8 cellular contexts compared by ENCODE assay signal in genomic region chr7:1123721-1124120, GRCh38. TPM values are rescaled to one million over a fixed set of nuclear protein-coding genes. Genes with fewer than 3 reads are reported as not detected.
DNase-seq lines count a peak whose midpoint lies in the region; ATAC-seq and TF ChIP-seq lines count a peak whose summit lies in the region.
"Had no signal": no experiment of that assay in that cellular context is flagged by ENCODE, and none has a peak within 500 bp of the region (broad histone marks: within the 10 kb centered on the region; RNA-seq: fewer than 3 reads in every experiment).

No MANE protein-coding gene starts in this region.

- ATAC-seq in lung (ENCODE audit: insufficient read depth, low FRiP score) (peak; percentile 78), GM18498 (IDR thresholded peaks at IDR 0.05; ENCODE audit: unreplicated experiment) (no peak)
- no peak for ATAC-seq in activated CD8-positive, alpha-beta memory T cell treated with anti-CD3 and anti-CD28 coated beads, Interleukin-2, amount 10 ng/mL, durations not matched to agents 7 days and 5 days

- H3K27me3 Mint-ChIP-seq in activated CD8-positive, alpha-beta memory T cell treated with anti-CD3 and anti-CD28 coated beads, Interleukin-2, amount 10 ng/mL, durations not matched to agents 7 days and 5 days, result no peaks in the 10 kb centered on the region
- H3K27me3 Mint-ChIP-seq: activated CD4-positive, alpha-beta memory T cell treated with anti-CD3 and anti-CD28 coated beads for 36 hours had no signal

- 46 to 59% methylated on average over 17 of the region's 17 CpGs for WGBS in lung, 2 donors

- H3K36me3 ChIP-seq in lung (ENCODE audit: control insufficient read depth in 2 of 2, insufficient read depth in 2 of 2, low read length in 2 of 2) (peaks cover 0 to 3% of the 10 kb centered on the region in 2 donors), tibial artery (peaks cover 0 to 6% (median 0%) of the 10 kb centered on the region in 3 donors)

- no peaks in the 10 kb centered on the region for H3K9me3 Mint-ChIP-seq in activated CD8-positive, alpha-beta memory T cell treated with anti-CD3 and anti-CD28 coated beads, Interleukin-2, amount 10 ng/mL, durations not matched to agents 7 days and 5 days (ENCODE audit: low read depth)
- H3K9me3 Mint-ChIP-seq: activated CD4-positive, alpha-beta memory T cell treated with anti-CD3 and anti-CD28 coated beads for 36 hours had no signal

- TF ChIP-seq POLR2A in erythroblast (IDR thresholded peaks at IDR 0.05; ENCODE audit: low read length), result no peak

- TF ChIP-seq CTCF in epithelial cell of proximal tubule (conservative IDR thresholded peaks at IDR 0.05; ENCODE audit: low read depth, low read length) (peak; percentile 63), lung (IDR thresholded peaks at IDR 0.05; ENCODE audit: control extremely low read depth, extremely low read depth) (peak; percentile 29), tibial artery (IDR thresholded peaks at IDR 0.05) (peak; percentile 69 to 83)

- H3K9me3 ChIP-seq in lung (ENCODE audit: control insufficient read depth in 2 of 2, insufficient read depth in 1 of 2, low read length in 1 of 2) (no peaks in the 10 kb centered on the region), tibial artery (no peaks in the 10 kb centered on the region)

- H3K27me3 ChIP-seq in lung (ENCODE audit: control insufficient read depth, insufficient read depth), result no peaks in the 10 kb centered on the region
- no peaks in the 10 kb centered on the region for H3K27me3 ChIP-seq in tibial artery

- CTCF ChIA-PET in activated CD8-positive, alpha-beta memory T cell treated with anti-CD3 and anti-CD28 coated beads, Interleukin-2, amount 10 ng/mL, durations not matched to agents 7 days and 5 days (lab: Charles Lee), result no interaction called here

- intact Hi-C loops in tibial artery (cut with DNase I; ENCODE audit: low total_unique reads), result loop anchor here (5.0 kb wide), 1 partner anchor 36 kb away; the partner anchor contains the start of gene GPER1

- DNase-seq in NCI-H2227 treated with DMSO at 0.1 percent for 48 hours (lab: John Stamatoyannopoulos, UW) (peak; percentile 26), epithelial cell of proximal tubule (ENCODE audit: low read depth) (no peak), lung (ENCODE audit: low spot score) (no peak), tibial artery (peak; percentile 89 to 97), erythroblast (lab: John Stamatoyannopoulos, UW) (no peak)
- no peak for DNase-seq in activated CD8-positive, alpha-beta memory T cell treated with anti-CD3 and anti-CD28 coated beads, Interleukin-2, amount 10 ng/mL, durations not matched to agents 7 days and 5 days
- DNase-seq: activated CD4-positive, alpha-beta memory T cell treated with anti-CD3 and anti-CD28 coated beads for 36 hours had no signal

- H3K27ac Mint-ChIP-seq in activated CD8-positive, alpha-beta memory T cell treated with anti-CD3 and anti-CD28 coated beads, Interleukin-2, amount 10 ng/mL, durations not matched to agents 7 days and 5 days, result no peak overlapping the region
- H3K27ac Mint-ChIP-seq: activated CD4-positive, alpha-beta memory T cell treated with anti-CD3 and anti-CD28 coated beads for 36 hours had no signal

- H3K4me1 Mint-ChIP-seq in activated CD8-positive, alpha-beta memory T cell treated with anti-CD3 and anti-CD28 coated beads, Interleukin-2, amount 10 ng/mL, durations not matched to agents 7 days and 5 days, result no peaks in the 10 kb centered on the region

- no peak overlapping the region for H3K4me3 ChIP-seq in epithelial cell of proximal tubule (ENCODE audit: low read depth, low read length)
- H3K4me3 ChIP-seq in lung, result no peak overlapping the region
- H3K4me3 ChIP-seq in tibial artery, result peak overlapping the region; percentile 38 to 45

- peaks cover 5% of the 10 kb centered on the region for H3K36me3 Mint-ChIP-seq in activated CD8-positive, alpha-beta memory T cell treated with anti-CD3 and anti-CD28 coated beads, Interleukin-2, amount 10 ng/mL, durations not matched to agents 7 days and 5 days

- H3K27ac ChIP-seq in lung (ENCODE audit: low read depth in 1 of 2, low read length in 1 of 2) (peak overlapping the region; percentile 6 to 62), tibial artery (peak overlapping the region; percentile 90 to 94)

- H3K4me1 ChIP-seq in lung (ENCODE audit: control insufficient read depth in 2 of 2, insufficient read depth in 2 of 2, low read length in 2 of 2) (peaks cover 0 to 3% of the 10 kb centered on the region in 2 donors), tibial artery (peaks cover 0 to 30% (median 22%) of the 10 kb centered on the region in 4 donors)

- H3K4me3 Mint-ChIP-seq in activated CD8-positive, alpha-beta memory T cell treated with anti-CD3 and anti-CD28 coated beads, Interleukin-2, amount 10 ng/mL, durations not matched to agents 7 days and 5 days, result no peak overlapping the region
- H3K4me3 Mint-ChIP-seq: activated CD4-positive, alpha-beta memory T cell treated with anti-CD3 and anti-CD28 coated beads for 36 hours had no signal

RNA-seq across cellular contexts. Expression of gene GPER1, which starts 35.8 kb away (rescaled TPM):
- 0.72 and 0.81 TPM in 2 replicates for total RNA-seq in epithelial cell of proximal tubule
- 1 to 10 TPM; 5.9 to 7.7 TPM for total RNA-seq in lung
- polyA plus RNA-seq in lung, result 1 to 10 TPM; 3.7 to 6.7 TPM
- not detected for total RNA-seq in activated CD8-positive, alpha-beta memory T cell treated with anti-CD3 and anti-CD28 coated beads, Interleukin-2, amount 10 ng/mL, durations not matched to agents 7 days and 5 days

RNA-seq across cellular contexts. Expression of gene ZFAND2A, which starts 36.3 kb away (rescaled TPM):
- total RNA-seq in epithelial cell of proximal tubule (17.2 and 32.8 TPM in 2 replicates), lung (10 to 100 TPM; 17.3 to 23.3 TPM)
- polyA plus RNA-seq in lung, result 10 to 100 TPM; 36.8 to 44.3 TPM
- total RNA-seq in activated CD8-positive, alpha-beta memory T cell treated with anti-CD3 and anti-CD28 coated beads, Interleukin-2, amount 10 ng/mL, durations not matched to agents 7 days and 5 days, result 10 to 100 TPM; 23.8 to 23.9 TPM

Comparison
In these comparisons a context has a peak if more than half of its experiments do, and no peak if none do; other contexts are left out.
1. DNase-seq: peak in NCI-H2227 treated with DMSO at 0.1 percent for 48 hours (single experiment) and tibial artery (2 of 2); none in epithelial cell of proximal tubule (single experiment), lung (single experiment), erythroblast (0 of 2) and activated CD8-positive, alpha-beta memory T cell treated with anti-CD3 and anti-CD28 coated beads, Interleukin-2, amount 10 ng/mL, durations not matched to agents 7 days and 5 days (single experiment).
2. H3K4me3 ChIP-seq: peak in tibial artery (2 of 2); none in epithelial cell of proximal tubule (single experiment) and lung (single experiment).
3. Peak in every context shown above with its lines, with median percentiles within 50 percentile points of each other: CTCF ChIP-seq.